ENCODE assay signal across 17 cellular contexts in the genomic region with DNA sequence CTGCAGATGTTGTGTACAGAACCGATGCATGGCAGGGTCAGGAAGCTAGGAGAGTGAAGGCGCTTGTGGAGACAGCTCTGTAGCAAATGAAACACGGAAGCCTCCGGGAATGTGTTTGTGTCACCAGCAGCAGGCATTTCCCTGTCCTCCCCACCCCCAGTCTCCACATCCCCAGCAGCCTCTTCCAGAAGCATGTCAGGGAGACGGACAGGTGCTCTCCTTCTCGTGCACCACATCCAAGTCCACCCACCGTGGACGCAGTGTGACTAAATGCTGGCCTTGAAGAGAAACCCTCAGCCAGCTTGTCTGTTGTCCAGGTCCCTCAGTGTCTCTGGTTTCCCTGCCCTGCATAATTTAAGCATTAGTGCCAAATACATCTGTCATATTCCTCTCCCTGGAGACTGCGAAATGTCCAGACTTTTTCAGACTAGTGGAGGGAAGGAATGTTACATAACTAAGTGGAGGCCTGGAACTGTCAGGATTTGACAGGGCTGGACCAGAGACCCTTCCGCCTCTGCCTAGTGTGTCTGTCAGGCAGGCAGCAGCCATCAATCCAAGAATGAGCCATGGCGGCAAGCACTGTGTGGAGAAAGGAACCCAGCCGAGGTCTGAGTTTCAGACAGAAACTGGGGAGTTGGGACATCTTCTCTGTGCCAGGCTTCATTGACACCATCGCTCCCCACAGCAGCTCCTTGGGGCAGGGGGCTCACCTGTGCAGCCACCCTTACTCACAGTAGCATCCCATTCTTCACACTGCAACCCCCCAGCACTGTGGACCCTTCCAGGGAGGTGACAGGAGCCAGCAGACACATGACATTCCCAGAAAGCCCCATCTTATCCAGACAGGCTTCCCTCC. TPM values are rescaled to one million over a fixed set of nuclear protein-coding genes. Genes with fewer than 3 reads are reported as not detected.
A peak's percentile ranks its signal among the peaks of the same experiment; 100 is the strongest.
DNase-seq lines count a peak whose midpoint lies in the region; ATAC-seq and TF ChIP-seq lines count a peak whose summit lies in the region.
"Had no signal": no experiment of that assay in that cellular context is flagged by ENCODE, and none has a peak within 500 bp of the region (broad histone marks: within the 10 kb centered on the region; RNA-seq: fewer than 3 reads in every experiment).

No MANE protein-coding gene starts in this region.

- DNase-seq in AG10803 (ENCODE audit: low read depth) (peak; percentile 69), RWPE1 (ENCODE audit: low spot score) (no peak), Right ventricle myocardium superior (peak; percentile 64), psoas muscle (peak; percentile 79 to 86), WTC11 (ENCODE audit: low spot score) (no peak), AML-193 (lab: John Stamatoyannopoulos, UW) (no peak), colonic mucosa (no peak), erythroblast (lab: John Stamatoyannopoulos, UW) (no peak)
- DNase-seq: effector CD4-positive, alpha-beta T cell; hippocampal formation; KG1; NCI-H2171 treated with DMSO at 0.1 percent for 48 hours; PC-9; T1000 had no signal

- H3K27ac Mint-ChIP-seq in WTC11: no peak overlapping the region; the same call in 1 of the 2 replicates
- H3K27ac Mint-ChIP-seq: mesothelial cell of epicardium had no signal

- no peaks in the 10 kb centered on the region for H3K36me3 Mint-ChIP-seq in WTC11

- H3K27me3 ChIP-seq in psoas muscle (ENCODE audit: insufficient read depth in 3 of 3, low read length in 2 of 3) (no peaks in the 10 kb centered on the region), colonic mucosa (no peaks in the 10 kb centered on the region)

- H3K36me3 ChIP-seq in psoas muscle (ENCODE audit: insufficient read depth in 1 of 2, low read depth in 1 of 2) (peaks cover 5 to 35% of the 10 kb centered on the region in 2 donors), colonic mucosa (no peaks in the 10 kb centered on the region)

- peaks cover 4% of the 10 kb centered on the region for H3K4me1 Mint-ChIP-seq in WTC11

- 0 out of 2 replicates have a peak overlapping the region, but pooled peaks have one; percentile 4 for H3K27ac ChIP-seq in RWPE1
- peak overlapping the region; percentile 84 for H3K27ac ChIP-seq in psoas muscle
- H3K27ac ChIP-seq in colonic mucosa: no peak overlapping the region
- H3K27ac ChIP-seq: PC-9 had no signal

- no peak for TF ChIP-seq POLR2A in erythroblast (IDR thresholded peaks at IDR 0.05; ENCODE audit: low read length)

- CTCF ChIA-PET in RWPE1 (lab: Yijun Ruan, JAX): interaction anchor here (0.6 kb wide), 1 partner anchor 14 kb away, joined by 3 read pairs; no protein-coding TSS in a partner anchor
- CTCF ChIA-PET in WTC11 (lab: Charles Lee): interaction anchor here (1.0 to 2.0 kb wide), 5 partner anchors 9 to 162 kb away, joined by 4 to 6 read pairs (median 4); no protein-coding TSS in a partner anchor

- ATAC-seq in Right ventricle myocardium superior (ENCODE audit: poor library complexity) (peak; percentile 69), psoas muscle (peak; percentile 89 to 95 (median 92)), WTC11 (no peak)

- POLR2A ChIA-PET in RWPE1 (lab: Yijun Ruan, JAX; ENCODE audit: low non-redundant PET): no interaction called here
- POLR2A ChIA-PET in WTC11 (lab: Charles Lee): no interaction called here

- no peak overlapping the region for H3K4me3 Mint-ChIP-seq in WTC11
- H3K4me3 Mint-ChIP-seq: mesothelial cell of epicardium had no signal

- TF ChIP-seq CTCF in AG10803 (conservative IDR thresholded peaks at IDR 0.05; ENCODE audit: low read length): no peak
- TF ChIP-seq CTCF in RWPE1 (conservative IDR thresholded peaks at IDR 0.05; ENCODE audit: low read depth): no peak
- TF ChIP-seq CTCF in psoas muscle (IDR thresholded peaks at IDR 0.05): no peak
- TF ChIP-seq CTCF in WTC11 (IDR thresholded peaks at IDR 0.05): no peak
- no peak for TF ChIP-seq CTCF in colonic mucosa (IDR thresholded peaks at IDR 0.05)

- H3K4me1 ChIP-seq in psoas muscle (peaks cover 36% of the 10 kb centered on the region), colonic mucosa (no peaks in the 10 kb centered on the region)

- peak overlapping the region in 1 of 2 donors; percentile 29 for H3K9ac ChIP-seq in colonic mucosa (ENCODE audit: low read depth in 2 of 2, low read length in 2 of 2)

- H3K9me3 Mint-ChIP-seq in WTC11: peaks cover 3% of the 10 kb centered on the region
- H3K9me3 Mint-ChIP-seq: activated naive CD4-positive, alpha-beta T cell treated with anti-CD3 and anti-CD28 coated beads, Interleukin-2, amount 50 U/mL, for 72 hours had no signal

- intact Hi-C loops in Right ventricle myocardium superior (cut with DNase I) (no loop called here), psoas muscle (cut with DNase I) (loop anchor here (5.0 kb wide), 3 partner anchors 41 to 54 kb away; partner anchors contain the start of gene C6orf89 (in 1 of the 2)), colonic mucosa (cut with DNase I) (no loop called here)

- H3K27me3 Mint-ChIP-seq in WTC11 (ENCODE audit: low read depth): no peaks in the 10 kb centered on the region

- H3K4me3 ChIP-seq in AG10803 (ENCODE audit: low read length) (no peak overlapping the region), psoas muscle (peak overlapping the region; percentile 26), colonic mucosa (no peak overlapping the region)
- H3K4me3 ChIP-seq: PC-9 had no signal

- no peaks in the 10 kb centered on the region for H3K9me3 ChIP-seq in psoas muscle
- no peaks in the 10 kb centered on the region for H3K9me3 ChIP-seq in colonic mucosa

- 22 to 31% (median 26%) methylated on average over 13 of the region's 13 CpGs for WGBS in psoas muscle, 3 donors

TF ChIP-seq in WTC11, 78 proteins besides CTCF, POLR2A, EP300 and RAD21 (continues in another document):
- TF ChIP-seq, protein P1, sequence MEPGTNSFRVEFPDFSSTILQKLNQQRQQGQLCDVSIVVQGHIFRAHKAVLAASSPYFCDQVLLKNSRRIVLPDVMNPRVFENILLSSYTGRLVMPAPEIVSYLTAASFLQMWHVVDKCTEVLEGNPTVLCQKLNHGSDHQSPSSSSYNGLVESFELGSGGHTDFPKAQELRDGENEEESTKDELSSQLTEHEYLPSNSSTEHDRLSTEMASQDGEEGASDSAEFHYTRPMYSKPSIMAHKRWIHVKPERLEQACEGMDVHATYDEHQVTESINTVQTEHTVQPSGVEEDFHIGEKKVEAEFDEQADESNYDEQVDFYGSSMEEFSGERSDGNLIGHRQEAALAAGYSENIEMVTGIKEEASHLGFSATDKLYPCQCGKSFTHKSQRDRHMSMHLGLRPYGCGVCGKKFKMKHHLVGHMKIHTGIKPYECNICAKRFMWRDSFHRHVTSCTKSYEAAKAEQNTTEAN (CRISPR knock-in tag; IDR thresholded peaks at IDR 0.05): no peak
- TF ChIP-seq, protein P2, sequence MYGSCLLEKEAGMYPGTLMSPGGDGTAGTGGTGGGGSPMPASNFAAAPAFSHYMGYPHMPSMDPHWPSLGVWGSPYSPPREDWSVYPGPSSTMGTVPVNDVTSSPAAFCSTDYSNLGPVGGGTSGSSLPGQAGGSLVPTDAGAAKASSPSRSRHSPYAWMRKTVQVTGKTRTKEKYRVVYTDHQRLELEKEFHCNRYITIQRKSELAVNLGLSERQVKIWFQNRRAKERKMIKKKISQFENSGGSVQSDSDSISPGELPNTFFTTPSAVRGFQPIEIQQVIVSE (CRISPR knock-in tag; IDR thresholded peaks at IDR 0.05; ENCODE audit: borderline replicate concordance): no peak
- TF ChIP-seq NR3C1 (CRISPR knock-in tag; conservative IDR thresholded peaks at IDR 0.05; ENCODE audit: low read depth): no peak
- TF ChIP-seq, protein P3, sequence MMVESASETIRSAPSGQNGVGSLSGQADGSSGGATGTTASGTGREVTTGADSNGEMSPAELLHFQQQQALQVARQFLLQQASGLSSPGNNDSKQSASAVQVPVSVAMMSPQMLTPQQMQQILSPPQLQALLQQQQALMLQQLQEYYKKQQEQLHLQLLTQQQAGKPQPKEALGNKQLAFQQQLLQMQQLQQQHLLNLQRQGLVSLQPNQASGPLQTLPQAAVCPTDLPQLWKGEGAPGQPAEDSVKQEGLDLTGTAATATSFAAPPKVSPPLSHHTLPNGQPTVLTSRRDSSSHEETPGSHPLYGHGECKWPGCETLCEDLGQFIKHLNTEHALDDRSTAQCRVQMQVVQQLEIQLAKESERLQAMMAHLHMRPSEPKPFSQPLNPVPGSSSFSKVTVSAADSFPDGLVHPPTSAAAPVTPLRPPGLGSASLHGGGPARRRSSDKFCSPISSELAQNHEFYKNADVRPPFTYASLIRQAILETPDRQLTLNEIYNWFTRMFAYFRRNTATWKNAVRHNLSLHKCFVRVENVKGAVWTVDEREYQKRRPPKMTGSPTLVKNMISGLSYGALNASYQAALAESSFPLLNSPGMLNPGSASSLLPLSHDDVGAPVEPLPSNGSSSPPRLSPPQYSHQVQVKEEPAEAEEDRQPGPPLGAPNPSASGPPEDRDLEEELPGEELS (CRISPR knock-in tag; IDR thresholded peaks at IDR 0.05): no peak
- no peak for TF ChIP-seq CREB1 (CRISPR knock-in tag; IDR thresholded peaks at IDR 0.05)

RNA-seq across cellular contexts. Expression of gene PI16, which starts 26.6 kb away (rescaled TPM):
- total RNA-seq in Right ventricle myocardium superior (27.8 TPM), psoas muscle (10 to 100 TPM in 1 of 4 donors, 1 to 10 TPM in 3; 3.1 to 49.1 (median 3.6) TPM), WTC11 (2021) (0.09 to 0.17 TPM in 2 of 3 replicates, not detected in the other), colonic mucosa (1 to 10 TPM; 1.2 to 2.6 TPM)
- polyA plus RNA-seq in psoas muscle: 1 to 10 TPM; 1.2 to 3.1 (median 1.6) TPM
- total RNA-seq: mesothelial cell of epicardium, renal cortical epithelial cell had no signal

RNA-seq across cellular contexts. Expression of gene C6orf89, which starts 42.2 kb away (rescaled TPM):
- total RNA-seq in Right ventricle myocardium superior: 73.2 TPM
- 10 to 100 TPM; 37.1 to 53.4 (median 51.1) TPM for total RNA-seq in psoas muscle
- polyA plus RNA-seq in psoas muscle: 10 to 100 TPM; 23.2 to 56.3 (median 35.4) TPM
- 13.2 to 15.6 TPM (median 15.0 TPM) in 3 replicates for total RNA-seq in WTC11 (2021)
- 10 to 100 TPM; 46.3 to 49.5 TPM for total RNA-seq in colonic mucosa

RNA-seq across cellular contexts. Expression of gene PPIL1, which starts 53.3 kb away (rescaled TPM):
- total RNA-seq in Right ventricle myocardium superior (65.2 TPM), psoas muscle (10 to 100 TPM; 20.9 to 38.8 (median 22.1) TPM), WTC11 (2021) (64.2 to 69.8 TPM (median 66.6 TPM) in 3 replicates), colonic mucosa (10 to 100 TPM in 1 of 2 donors, 1 to 10 TPM in 1; 9.9 to 23.6 TPM)
- 10 to 100 TPM; 18.1 to 92.3 (median 40.4) TPM for polyA plus RNA-seq in psoas muscle

RNA-seq across cellular contexts. Expression of gene MTCH1, which starts 58.1 kb away (rescaled TPM):
- 205 TPM for total RNA-seq in Right ventricle myocardium superior
- 10 to 100 TPM; 74.6 to 89.2 (median 85.4) TPM for total RNA-seq in psoas muscle
- polyA plus RNA-seq in psoas muscle: 100 to 1,000 TPM; 110 to 230 (median 145) TPM
- 198 to 207 TPM (median 204 TPM) in 3 replicates for total RNA-seq in WTC11 (2021)
- 100 to 1,000 TPM; 160 to 197 TPM for total RNA-seq in colonic mucosa

Comparison
In these comparisons a context has a peak if more than half of its experiments do, and no peak if none do; other contexts are left out.
1. DNase-seq: peak in AG10803 (single experiment), Right ventricle myocardium superior (single experiment) and psoas muscle (2 of 2); none in RWPE1 (single experiment), WTC11 (single experiment), AML-193 (0 of 2), colonic mucosa (single experiment) and erythroblast (0 of 2).
2. intact Hi-C loops: an anchor here in psoas muscle (5.0 kb wide); none called in Right ventricle myocardium superior and colonic mucosa.